ENCODE assay signal across 10 cellular contexts in genomic region chr10:68957284-68957615, GRCh38. TPM values are rescaled to one million over a fixed set of nuclear protein-coding genes. Genes with fewer than 3 reads are reported as not detected.
A peak's percentile ranks its signal among the peaks of the same experiment; 100 is the strongest.
DNase-seq lines count a peak whose midpoint lies in the region; ATAC-seq, FAIRE-seq and TF ChIP-seq lines count a peak whose summit lies in the region.
"Had no signal": no experiment of that assay in that cellular context is flagged by ENCODE, and none has a peak within 500 bp of the region (broad histone marks: within the 10 kb centered on the region; RNA-seq: fewer than 3 reads in every experiment).

No MANE protein-coding gene starts in this region.

- BruUV-seq in K562 (replicated peaks; lab: Mats Ljungman, UMichigan), result no TSS peak

- TF ChIP-seq CTCF in heart left ventricle (IDR thresholded peaks at IDR 0.05) (no peak), K562 (IDR thresholded peaks at IDR 0.05 in 2 of 3, conservative IDR thresholded peaks at IDR 0.05 in 1 of 3; ENCODE audit: insufficient read depth in 2 of 3, low read depth in 1 of 3, low read length in 3 of 3) (no peak), lung (IDR thresholded peaks at IDR 0.05; ENCODE audit: control extremely low read depth, extremely low read depth) (no peak), upper lobe of right lung (IDR thresholded peaks at IDR 0.05) (no peak)

- H3K9me1 ChIP-seq in K562 (ENCODE audit: control insufficient read depth, insufficient read depth, low read length), result no peaks in the 10 kb centered on the region

- H3K27me3 ChIP-seq in heart left ventricle (no peaks in the 10 kb centered on the region), K562 (ENCODE audit: control insufficient read depth in 2 of 2, insufficient read depth in 2 of 2, low read length in 2 of 2) (no peaks in the 10 kb centered on the region), lung (ENCODE audit: control insufficient read depth, insufficient read depth) (no peaks in the 10 kb centered on the region), upper lobe of right lung (no peaks in the 10 kb centered on the region)

- CTCF ChIA-PET in K562 (lab: Yijun Ruan, JAX; ENCODE audit: low intra/inter-chr PET ratio), result no interaction called here

- peaks cover 79% of the 10 kb centered on the region for H3K79me2 ChIP-seq in K562 (ENCODE audit: control insufficient read depth, insufficient read depth, low read length)

- H3K4me3 ChIP-seq in heart left ventricle (peak overlapping the region in 11 of 12 donors; percentile 70 to 96 (median 88)), K562 (peak overlapping the region; percentile 93), lung (peak overlapping the region; percentile 71), upper lobe of right lung (peak overlapping the region; percentile 95)

- TF ChIP-seq RAD21 in K562 (CRISPR knock-in tag; conservative IDR thresholded peaks at IDR 0.05 in 1 of 2, IDR thresholded peaks at IDR 0.05 in 1 of 2), result no peak

- H3K36me3 ChIP-seq in heart left ventricle, result peaks cover 0 to 43% (median 34%) of the 10 kb centered on the region in 9 donors
- H3K36me3 ChIP-seq in K562 (ENCODE audit: control insufficient read depth, insufficient read depth, low read length), result peaks cover 52% of the 10 kb centered on the region
- H3K36me3 ChIP-seq in lung (ENCODE audit: control insufficient read depth in 2 of 2, insufficient read depth in 2 of 2, low read length in 2 of 2), result peaks cover 2 to 13% of the 10 kb centered on the region in 2 donors
- H3K36me3 ChIP-seq in upper lobe of right lung, result peaks cover 26% of the 10 kb centered on the region

- H3K9me3 ChIP-seq in heart left ventricle (no peaks in the 10 kb centered on the region), K562 (replicated peaks; ENCODE audit: control insufficient read depth, insufficient read depth, low read depth, low read length) (no peaks in the 10 kb centered on the region), lung (ENCODE audit: control insufficient read depth in 2 of 2, insufficient read depth in 1 of 2, low read length in 1 of 2) (no peaks in the 10 kb centered on the region), upper lobe of right lung (no peaks in the 10 kb centered on the region)

- intact Hi-C loops in heart left ventricle (cut with DNase I) (no loop called here), Right ventricle myocardium superior (cut with DNase I) (no loop called here), K562 (cut with micrococcal nuclease) (loop anchor here (2.0 kb wide), 1 partner anchor 132 kb away; the partner anchor contains the start of gene SRGN), upper lobe of right lung (cut with DNase I) (no loop called here)

- 54 to 69% (median 61%) methylated on average over 7 of the region's 7 CpGs for WGBS in heart left ventricle, 4 donors
- WGBS in K562 (ENCODE audit: insufficient coverage, low coverage, missing lambda C conversion rate), result 2% methylated on average over 7 of the region's 7 CpGs
- WGBS in lung, 2 donors, result 47 to 51% methylated on average over 7 of the region's 7 CpGs

- H3K4me2 ChIP-seq in K562 (ENCODE audit: insufficient read depth, low read length), result peak overlapping the region; percentile 97

- no peak for FAIRE-seq in K562 (lab: Jason Lieb, UNC)
- FAIRE-seq: endometrium had no signal

- TF ChIP-seq POLR2A in heart left ventricle (IDR thresholded peaks at IDR 0.05) (no peak), K562 (conservative IDR thresholded peaks at IDR 0.05) (no peak)

- ATAC-seq in heart left ventricle, result no peak
- ATAC-seq in Right ventricle myocardium superior (ENCODE audit: poor library complexity), result no peak
- ATAC-seq in K562, result peak; percentile 5
- no peak for ATAC-seq in lung (ENCODE audit: insufficient read depth, low FRiP score)
- no peak for ATAC-seq in upper lobe of right lung
- ATAC-seq in GM18909 (IDR thresholded peaks at IDR 0.05; ENCODE audit: poor library complexity, unreplicated experiment), result no peak
- ATAC-seq in GM21447 (IDR thresholded peaks at IDR 0.05; ENCODE audit: unreplicated experiment), result no peak

- H3K4me1 ChIP-seq in heart left ventricle, result peaks cover 4 to 47% (median 21%) of the 10 kb centered on the region in 12 donors
- H3K4me1 ChIP-seq in K562 (replicated peaks in 1 of 2; ENCODE audit: control insufficient read depth in 2 of 2, insufficient read depth in 2 of 2, low read length in 2 of 2), result peaks cover 22% of the 10 kb centered on the region in 2 experiments; a peak in 4 of 5 replicates
- H3K4me1 ChIP-seq in lung (ENCODE audit: control insufficient read depth in 2 of 2, insufficient read depth in 2 of 2, low read length in 2 of 2), result peaks cover 0 to 11% of the 10 kb centered on the region in 2 donors
- peaks cover 24% of the 10 kb centered on the region for H3K4me1 ChIP-seq in upper lobe of right lung

- TF ChIP-seq EP300 in K562 (IDR thresholded peaks at IDR 0.05; ENCODE audit: low read length), result 0 out of 2 replicates have a peak, but pooled peaks have one; percentile 7

- no peak overlapping the region for H2AFZ ChIP-seq in K562 (ENCODE audit: low read depth, low read length)

- DNase-seq in heart left ventricle, result no peak
- DNase-seq in Right ventricle myocardium superior, result no peak
- DNase-seq in K562 (ENCODE audit: extremely low read depth in 1 of 4, low spot score in 3 of 4), result no peak
- DNase-seq in lung (ENCODE audit: low spot score), result no peak
- no peak for DNase-seq in upper lobe of right lung
- DNase-seq in NCI-H1417 treated with DMSO at 0.1 percent for 48 hours (lab: John Stamatoyannopoulos, UW), result no peak
- DNase-seq: NCI-H2081 had no signal

- H4K20me1 ChIP-seq in K562 (replicated peaks; ENCODE audit: control insufficient read depth, insufficient read depth, low read length), result peaks cover 28% of the 10 kb centered on the region; the same call in 1 of the 2 replicates

- H3K9ac ChIP-seq in K562 (ENCODE audit: insufficient read depth in 1 of 2, low read depth in 2 of 2, low read length in 2 of 2), result peak overlapping the region; percentile 85 to 99

- in situ Hi-C loops in K562 (cut with MboI), result no loop called here

- POLR2A ChIA-PET in K562 (lab: Yijun Ruan, JAX), result interaction anchor here (0.7 to 8.6 kb wide), 9 partner anchors 8 to 549 kb away, joined by 3 to 99 read pairs (median 10); no protein-coding TSS in a partner anchor

- H3K27ac ChIP-seq in heart left ventricle (peak overlapping the region in 5 of 12 donors; percentile 81 to 97 (median 92)), K562 (ENCODE audit: extremely low read depth, low read depth, low read length) (peak overlapping the region; percentile 95), lung (ENCODE audit: low read depth in 1 of 2, low read length in 1 of 2) (peak overlapping the region; percentile 13 to 73), upper lobe of right lung (peak overlapping the region; percentile 95)

RNA-seq across cellular contexts. Expression of gene DDX21, which starts 1.3 kb away (rescaled TPM):
- total RNA-seq in heart left ventricle (10 to 100 TPM; 18.5 to 37.9 (median 26.2) TPM), Right ventricle myocardium superior (18.3 TPM), K562 (2014; rRNA removed) (278 and 289 TPM in 2 replicates), K562 (2014; rRNA removed; fragmentation: Illumina TruSeq; extraction: Trizol) (320 and 383 TPM in 2 replicates), K562 (2015; rRNA removed; fragmentation: Illumina TruSeq; extraction: Trizol) (278 and 305 TPM in 2 replicates), K562 (2021) (250 and 281 TPM in 2 replicates), lung (10 to 100 TPM; 39.3 to 54.5 TPM), upper lobe of right lung (56.0 TPM)
- polyA plus RNA-seq in heart left ventricle (10 to 100 TPM in 1 of 2 donors, 1 to 10 TPM in 1; 8.0 to 40.2 TPM), K562 (2011; rRNA removed) (160 and 257 TPM in 2 replicates), K562 (2014; fragmentation: Illumina TruSeq; extraction: Trizol) (317 and 365 TPM in 2 replicates), K562 (2014; fragmentation: Nextera tagmentation; extraction: Ambion mirVana) (100 to 1,000 TPM; 143 to 156 TPM), K562 (2014; rRNA removed) (237 and 254 TPM in 2 replicates), lung (10 to 100 TPM; 20.6 to 76.6 TPM)
- total RNA-seq in K562 (2011; cell fraction: chromatin; rRNA removed; ENCODE audit: low replicate concordance), result 24.6 and 87.4 TPM in 2 replicates
- total RNA-seq in K562 (2011; cell fraction: nucleolus; rRNA removed), result 18.5 and 23.7 TPM in 2 replicates
- total RNA-seq in K562 (2011; cell fraction: nucleoplasm; rRNA removed), result 44.2 and 62.0 TPM in 2 replicates
- 48.3 and 116 TPM in 2 replicates for polyA plus RNA-seq in K562 (2011; cell fraction: cytosol; rRNA removed)
- 40.3 and 53.8 TPM in 2 replicates for polyA plus RNA-seq in K562 (2011; cell fraction: nucleus; rRNA removed)
- 125 and 177 TPM in 2 replicates for polyA plus RNA-seq in K562 (2012)
- 370 and 393 TPM in 2 replicates for polyA minus RNA-seq in K562 (2011; rRNA and poly(A)+ RNA removed)
- polyA minus RNA-seq in K562 (2011; cell fraction: cytosol; rRNA and poly(A)+ RNA removed), result 119 and 152 TPM in 2 replicates
- polyA minus RNA-seq in K562 (2011; cell fraction: nucleus; rRNA and poly(A)+ RNA removed), result 23.7 and 51.9 TPM in 2 replicates

RNA-seq across cellular contexts. Expression of gene KIFBP, which starts 31.4 kb away (rescaled TPM):
- total RNA-seq in heart left ventricle (10 to 100 TPM; 43.1 to 70.6 (median 58.8) TPM), Right ventricle myocardium superior (46.0 TPM), K562 (2014; rRNA removed) (13.8 and 17.3 TPM in 2 replicates), K562 (2014; rRNA removed; fragmentation: Illumina TruSeq; extraction: Trizol) (18.8 and 20.1 TPM in 2 replicates), K562 (2015; rRNA removed; fragmentation: Illumina TruSeq; extraction: Trizol) (18.7 and 19.7 TPM in 2 replicates), K562 (2021) (13.8 and 14.8 TPM in 2 replicates), lung (10 to 100 TPM; 21.3 to 27.9 TPM), upper lobe of right lung (21.4 TPM)
- polyA plus RNA-seq in heart left ventricle (10 to 100 TPM; 21.4 to 56.0 TPM), K562 (2011; rRNA removed) (17.0 and 22.1 TPM in 2 replicates), K562 (2014; fragmentation: Illumina TruSeq; extraction: Trizol) (19.9 and 23.2 TPM in 2 replicates), K562 (2014; fragmentation: Nextera tagmentation; extraction: Ambion mirVana) (1 to 10 TPM; 5.6 to 8.8 TPM), K562 (2014; rRNA removed) (13.9 TPM in 2 replicates), lung (10 to 100 TPM; 10.9 to 11.5 TPM)
- 11.1 and 16.5 TPM in 2 replicates for total RNA-seq in K562 (2011; cell fraction: chromatin; rRNA removed; ENCODE audit: low replicate concordance)
- 7.5 and 8.2 TPM in 2 replicates for total RNA-seq in K562 (2011; cell fraction: nucleolus; rRNA removed)
- total RNA-seq in K562 (2011; cell fraction: nucleoplasm; rRNA removed), result 8.2 and 12.1 TPM in 2 replicates
- polyA plus RNA-seq in K562 (2011; cell fraction: cytosol; rRNA removed), result 6.9 and 8.8 TPM in 2 replicates
- polyA plus RNA-seq in K562 (2011; cell fraction: nucleus; rRNA removed), result 9.5 and 9.7 TPM in 2 replicates
- 13.0 and 14.2 TPM in 2 replicates for polyA plus RNA-seq in K562 (2012)
- polyA minus RNA-seq in K562 (2011; rRNA and poly(A)+ RNA removed), result 18.2 TPM in 2 replicates
- polyA minus RNA-seq in K562 (2011; cell fraction: cytosol; rRNA and poly(A)+ RNA removed), result 10.7 and 11.3 TPM in 2 replicates
- 6.1 and 8.1 TPM in 2 replicates for polyA minus RNA-seq in K562 (2011; cell fraction: nucleus; rRNA and poly(A)+ RNA removed)

RNA-seq across cellular contexts. Expression of gene DDX50, which starts 56.1 kb away (rescaled TPM):
- total RNA-seq in heart left ventricle, result 10 to 100 TPM; 14.0 to 26.9 (median 20.2) TPM
- 10 to 100 TPM in 1 of 2 donors, 1 to 10 TPM in 1; 7.4 to 20.0 TPM for polyA plus RNA-seq in heart left ventricle
- 17.3 TPM for total RNA-seq in Right ventricle myocardium superior
- total RNA-seq in K562 (2011; cell fraction: chromatin; rRNA removed; ENCODE audit: low replicate concordance), result 22.7 and 60.0 TPM in 2 replicates
- total RNA-seq in K562 (2011; cell fraction: nucleolus; rRNA removed), result 11.4 and 13.3 TPM in 2 replicates
- 14.0 and 20.6 TPM in 2 replicates for total RNA-seq in K562 (2011; cell fraction: nucleoplasm; rRNA removed)
- total RNA-seq in K562 (2014; rRNA removed), result 48.0 and 50.0 TPM in 2 replicates
- total RNA-seq in K562 (2014; rRNA removed; fragmentation: Illumina TruSeq; extraction: Trizol), result 86.8 and 98.5 TPM in 2 replicates
- 67.7 and 72.0 TPM in 2 replicates for total RNA-seq in K562 (2015; rRNA removed; fragmentation: Illumina TruSeq; extraction: Trizol)
- 52.8 and 54.4 TPM in 2 replicates for total RNA-seq in K562 (2021)
- 58.8 and 79.3 TPM in 2 replicates for polyA plus RNA-seq in K562 (2011; rRNA removed)
- polyA plus RNA-seq in K562 (2011; cell fraction: cytosol; rRNA removed), result 14.5 and 28.4 TPM in 2 replicates
- 10.9 and 17.9 TPM in 2 replicates for polyA plus RNA-seq in K562 (2011; cell fraction: nucleus; rRNA removed)
- polyA plus RNA-seq in K562 (2012), result 53.0 and 57.7 TPM in 2 replicates
- polyA plus RNA-seq in K562 (2014; fragmentation: Illumina TruSeq; extraction: Trizol), result 62.1 and 72.9 TPM in 2 replicates
- polyA plus RNA-seq in K562 (2014; fragmentation: Nextera tagmentation; extraction: Ambion mirVana), result 10 to 100 TPM; 36.7 to 57.4 TPM
- polyA plus RNA-seq in K562 (2014; rRNA removed), result 41.9 and 53.0 TPM in 2 replicates
- 129 and 135 TPM in 2 replicates for polyA minus RNA-seq in K562 (2011; rRNA and poly(A)+ RNA removed)
- 38.0 and 43.1 TPM in 2 replicates for polyA minus RNA-seq in K562 (2011; cell fraction: cytosol; rRNA and poly(A)+ RNA removed)
- 10.8 and 17.8 TPM in 2 replicates for polyA minus RNA-seq in K562 (2011; cell fraction: nucleus; rRNA and poly(A)+ RNA removed)
- 10 to 100 TPM; 27.5 to 32.7 TPM for total RNA-seq in lung
- 10 to 100 TPM; 14.5 to 24.6 TPM for polyA plus RNA-seq in lung
- total RNA-seq in upper lobe of right lung, result 26.1 TPM
